ENCODE assay signal across 11 cellular contexts in the genomic region with DNA sequence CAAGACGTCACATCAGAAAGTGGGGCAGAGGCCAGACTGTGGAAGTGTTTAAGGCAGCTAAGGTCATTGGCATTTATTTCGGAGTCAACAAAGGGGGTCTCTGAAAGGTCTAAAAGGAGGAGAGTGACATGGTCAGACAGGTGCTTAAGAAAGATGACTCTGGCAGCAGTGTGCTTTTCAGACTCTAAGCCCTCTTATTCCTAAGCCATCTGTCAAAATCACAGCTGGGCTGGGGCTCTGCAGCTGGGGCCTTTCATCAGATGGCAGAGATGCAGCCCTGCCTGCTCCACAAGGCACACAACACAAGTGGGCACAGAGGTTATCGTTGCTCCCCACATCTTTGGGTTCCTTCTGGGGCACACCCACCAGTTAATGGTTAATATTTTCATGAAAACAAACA. TPM values are rescaled to one million over a fixed set of nuclear protein-coding genes. Genes with fewer than 3 reads are reported as not detected.
DNase-seq lines count a peak whose midpoint lies in the region; ATAC-seq and TF ChIP-seq lines count a peak whose summit lies in the region.
"Had no signal": no experiment of that assay in that cellular context is flagged by ENCODE, and none has a peak within 500 bp of the region (broad histone marks: within the 10 kb centered on the region; RNA-seq: fewer than 3 reads in every experiment).

No MANE protein-coding gene starts in this region.

- H3K4me3 Mint-ChIP-seq in activated CD4-positive, alpha-beta T cell treated with anti-CD3 and anti-CD28 coated beads, Interleukin-2, amount 10 ng/mL, durations not matched to agents 24 days and 14 days: no peak overlapping the region
- H3K4me3 Mint-ChIP-seq in activated CD8-positive, alpha-beta T cell treated with anti-CD3 and anti-CD28 coated beads for 36 hours: no peak overlapping the region
- H3K4me3 Mint-ChIP-seq: GM23338 had no signal

- H3K4me1 Mint-ChIP-seq in activated CD4-positive, alpha-beta T cell treated with anti-CD3 and anti-CD28 coated beads, Interleukin-2, amount 10 ng/mL, durations not matched to agents 24 days and 14 days: peaks cover 19% of the 10 kb centered on the region
- H3K4me1 Mint-ChIP-seq in activated CD8-positive, alpha-beta T cell treated with anti-CD3 and anti-CD28 coated beads for 36 hours (ENCODE audit: low read depth): peaks cover 23% of the 10 kb centered on the region

- TF ChIP-seq POLR2A in suprapubic skin (IDR thresholded peaks at IDR 0.05): no peak

- H3K9me3 ChIP-seq in suprapubic skin: no peaks in the 10 kb centered on the region

- POLR2A ChIA-PET in activated CD8-positive, alpha-beta T cell treated with anti-CD3 and anti-CD28 coated beads for 36 hours (lab: Charles Lee): interaction anchor here (0.5 to 3.4 kb wide), 3 partner anchors 10 to 105 kb away, joined by 3 to 29 read pairs (median 3); no protein-coding TSS in a partner anchor

- peaks cover 56% of the 10 kb centered on the region for H3K36me3 Mint-ChIP-seq in activated CD4-positive, alpha-beta T cell treated with anti-CD3 and anti-CD28 coated beads, Interleukin-2, amount 10 ng/mL, durations not matched to agents 24 days and 14 days (ENCODE audit: low read depth)
- H3K36me3 Mint-ChIP-seq in activated CD8-positive, alpha-beta T cell treated with anti-CD3 and anti-CD28 coated beads for 36 hours (ENCODE audit: low read depth): peaks cover 19% of the 10 kb centered on the region

- H3K9me3 Mint-ChIP-seq in activated CD4-positive, alpha-beta T cell treated with anti-CD3 and anti-CD28 coated beads, Interleukin-2, amount 10 ng/mL, durations not matched to agents 24 days and 14 days: no peaks in the 10 kb centered on the region
- no peaks in the 10 kb centered on the region for H3K9me3 Mint-ChIP-seq in activated CD8-positive, alpha-beta T cell treated with anti-CD3 and anti-CD28 coated beads for 36 hours
- H3K9me3 Mint-ChIP-seq: GM23338 had no signal

- DNase-seq in activated CD4-positive, alpha-beta T cell treated with anti-CD3 and anti-CD28 coated beads, Interleukin-2, amount 10 ng/mL, durations not matched to agents 24 days and 14 days: no peak
- DNase-seq in activated CD4-positive, alpha-beta T cell treated with anti-CD3 and anti-CD28 coated beads for 4 hours: no peak
- DNase-seq in activated CD8-positive, alpha-beta T cell treated with anti-CD3 and anti-CD28 coated beads for 36 hours: no peak
- DNase-seq in medulla oblongata (ENCODE audit: extremely low spot score) (peak; percentile 55), suprapubic skin (ENCODE audit: low spot score in 2 of 2) (no peak), NCI-H2227 (lab: John Stamatoyannopoulos, UW; ENCODE audit: unreplicated experiment) (no peak)
- DNase-seq: mesendoderm had no signal

- peaks cover 71% of the 10 kb centered on the region for H3K36me3 ChIP-seq in suprapubic skin

- intact Hi-C loops in activated CD4-positive, alpha-beta T cell treated with anti-CD3 and anti-CD28 coated beads, Interleukin-2, amount 10 ng/mL, durations not matched to agents 24 days and 14 days (cut with micrococcal nuclease): loop anchor here (2.0 to 5.0 kb wide), 3 partner anchors 56 to 280 kb away; no protein-coding TSS in a partner anchor
- intact Hi-C loops in activated CD8-positive, alpha-beta T cell treated with anti-CD3 and anti-CD28 coated beads for 36 hours (cut with micrococcal nuclease): loop anchor here (10.0 kb wide), 1 partner anchor 454 kb away; no protein-coding TSS in a partner anchor

- TF ChIP-seq CTCF in activated CD8-positive, alpha-beta T cell treated with anti-CD3 and anti-CD28 coated beads for 36 hours (IDR thresholded peaks at IDR 0.05): no peak
- no peak for TF ChIP-seq CTCF in suprapubic skin (IDR thresholded peaks at IDR 0.05)

- peak overlapping the region; percentile 62 for H3K27ac ChIP-seq in suprapubic skin
- H3K27ac ChIP-seq: epithelial cell of prostate had no signal

- H3K27me3 Mint-ChIP-seq in activated CD4-positive, alpha-beta T cell treated with anti-CD3 and anti-CD28 coated beads, Interleukin-2, amount 10 ng/mL, durations not matched to agents 24 days and 14 days: no peaks in the 10 kb centered on the region
- H3K27me3 Mint-ChIP-seq in activated CD8-positive, alpha-beta T cell treated with anti-CD3 and anti-CD28 coated beads for 36 hours: no peaks in the 10 kb centered on the region

- no peaks in the 10 kb centered on the region for H3K27me3 ChIP-seq in suprapubic skin

- CTCF ChIA-PET in activated CD8-positive, alpha-beta T cell treated with anti-CD3 and anti-CD28 coated beads for 36 hours (lab: Charles Lee): interaction anchor here (0.9 to 8.5 kb wide), 11 partner anchors 11 to 458 kb away, joined by 3 to 66 read pairs (median 4); no protein-coding TSS in a partner anchor

- H3K27ac Mint-ChIP-seq in activated CD4-positive, alpha-beta T cell treated with anti-CD3 and anti-CD28 coated beads, Interleukin-2, amount 10 ng/mL, durations not matched to agents 24 days and 14 days: peak overlapping the region; percentile 92
- peak overlapping the region; percentile 91 for H3K27ac Mint-ChIP-seq in activated CD8-positive, alpha-beta T cell treated with anti-CD3 and anti-CD28 coated beads for 36 hours
- H3K27ac Mint-ChIP-seq: GM23338 had no signal

- no peak for TF ChIP-seq EP300 in suprapubic skin (IDR thresholded peaks at IDR 0.05)

- H3K4me1 ChIP-seq in suprapubic skin: peaks cover 13% of the 10 kb centered on the region

- 76% methylated on average over 3 of the region's 3 CpGs for WGBS in suprapubic skin

- no peak overlapping the region for H3K4me3 ChIP-seq in suprapubic skin
- H3K4me3 ChIP-seq: GM23338 had no signal

- no peak for ATAC-seq in activated CD8-positive, alpha-beta T cell treated with anti-CD3 and anti-CD28 coated beads for 36 hours
- no peak for ATAC-seq in GM21723 (IDR thresholded peaks at IDR 0.05; ENCODE audit: unreplicated experiment)
- no peak for ATAC-seq in GM19452 (IDR thresholded peaks at IDR 0.05; ENCODE audit: unreplicated experiment)

RNA-seq across cellular contexts. Expression of a gene that starts 14.0 kb away (rescaled TPM):
- 0.80 and 1.3 TPM in 2 replicates for total RNA-seq in activated CD4-positive, alpha-beta T cell treated with anti-CD3 and anti-CD28 coated beads, Interleukin-2, amount 10 ng/mL, durations not matched to agents 24 days and 14 days
- total RNA-seq in activated CD8-positive, alpha-beta T cell treated with anti-CD3 and anti-CD28 coated beads for 36 hours: under 1 TPM; 0.34 to 0.63 TPM
- 1 to 10 TPM in 3 of 4 donors, not detected in 1; 1.5 to 2.2 (median 1.5) TPM for total RNA-seq in suprapubic skin
- total RNA-seq: GM23338 had no signal
